Comparison of ENCODE assay signal across 1 cellular context in genomic region chr2:215311625-215312394, GRCh38.
TF ChIP-seq lines count a peak whose summit lies in the region.

Gene ATIC, plus strand, starts transcription at chr2:215312059. Its CDS starts 84 bp downstream, at chr2:215312143.

TF ChIP-seq in HepG2, 621 proteins besides CTCF, POLR2A, EP300 and RAD21 (continued from another document and continues in another):
- TF ChIP-seq AKNA (CRISPR knock-in tag; IDR thresholded peaks at IDR 0.05; ENCODE audit: borderline replicate concordance) (no peak), ZGPAT (CRISPR knock-in tag; IDR thresholded peaks at IDR 0.05) (peak; percentile 94), HMG20A (CRISPR knock-in tag; IDR thresholded peaks at IDR 0.05; ENCODE audit: borderline replicate concordance) (no peak; the same call in 1 of the 2 replicates), BCL6 (CRISPR knock-in tag; IDR thresholded peaks at IDR 0.05) (peak; percentile 66; the same call in 1 of the 2 replicates), FUBP1 (CRISPR knock-in tag; IDR thresholded peaks at IDR 0.05; ENCODE audit: borderline replicate concordance) (peak; percentile 89; the same call in 1 of the 2 replicates), ZNF816 (CRISPR knock-in tag; IDR thresholded peaks at IDR 0.05; ENCODE audit: borderline replicate concordance) (peak; percentile 100), ZNF317 (CRISPR knock-in tag; IDR thresholded peaks at IDR 0.05) (peak; percentile 55; the same call in 1 of the 2 replicates), RARG (CRISPR knock-in tag; IDR thresholded peaks at IDR 0.05; ENCODE audit: low read depth) (peak; percentile 99), DBP (CRISPR knock-in tag; IDR thresholded peaks at IDR 0.05; ENCODE audit: not compliant biosample characterization) (peak; percentile 64), HNRNPL (IDR thresholded peaks at IDR 0.05; ENCODE audit: low read depth, low read length) (0 out of 2 replicates have a peak, but pooled peaks have one; percentile 51), FOXC1 (CRISPR knock-in tag; IDR thresholded peaks at IDR 0.05; ENCODE audit: borderline replicate concordance) (peak; percentile 79; the same call in 1 of the 2 replicates), ZNF547 (CRISPR knock-in tag; IDR thresholded peaks at IDR 0.05) (peak; percentile 97), RBAK (CRISPR knock-in tag; IDR thresholded peaks at IDR 0.05) (no peak), MIER3 (CRISPR knock-in tag; IDR thresholded peaks at IDR 0.05; ENCODE audit: borderline replicate concordance) (peak; percentile 92), ZNF274 (CRISPR knock-in tag; IDR thresholded peaks at IDR 0.05) (peak; percentile 98), ZSCAN9 (CRISPR knock-in tag; IDR thresholded peaks at IDR 0.05; ENCODE audit: borderline replicate concordance) (peak; percentile 95; the same call in 1 of the 2 replicates), ZFYVE20 (CRISPR knock-in tag; IDR thresholded peaks at IDR 0.05; ENCODE audit: borderline replicate concordance, low read depth) (peak; percentile 93), ZNF17 (CRISPR knock-in tag; IDR thresholded peaks at IDR 0.05) (no peak), TOE1 (CRISPR knock-in tag; IDR thresholded peaks at IDR 0.05) (0 out of 2 replicates have a peak, but pooled peaks have one; percentile 78), HNRNPLL (IDR thresholded peaks at IDR 0.05; ENCODE audit: low read depth, low read length, poor library complexity, severe bottlenecking) (peak; percentile 82), ZNF615 (CRISPR knock-in tag; IDR thresholded peaks at IDR 0.05; ENCODE audit: borderline replicate concordance) (0 out of 2 replicates have a peak, but pooled peaks have one; percentile 53), ZNF770 (CRISPR knock-in tag; IDR thresholded peaks at IDR 0.05) (peak; percentile 62; the same call in 1 of the 2 replicates), ZNF761 (CRISPR knock-in tag; conservative IDR thresholded peaks at IDR 0.05) (peak; percentile 99)
- TF ChIP-seq, protein P1, sequence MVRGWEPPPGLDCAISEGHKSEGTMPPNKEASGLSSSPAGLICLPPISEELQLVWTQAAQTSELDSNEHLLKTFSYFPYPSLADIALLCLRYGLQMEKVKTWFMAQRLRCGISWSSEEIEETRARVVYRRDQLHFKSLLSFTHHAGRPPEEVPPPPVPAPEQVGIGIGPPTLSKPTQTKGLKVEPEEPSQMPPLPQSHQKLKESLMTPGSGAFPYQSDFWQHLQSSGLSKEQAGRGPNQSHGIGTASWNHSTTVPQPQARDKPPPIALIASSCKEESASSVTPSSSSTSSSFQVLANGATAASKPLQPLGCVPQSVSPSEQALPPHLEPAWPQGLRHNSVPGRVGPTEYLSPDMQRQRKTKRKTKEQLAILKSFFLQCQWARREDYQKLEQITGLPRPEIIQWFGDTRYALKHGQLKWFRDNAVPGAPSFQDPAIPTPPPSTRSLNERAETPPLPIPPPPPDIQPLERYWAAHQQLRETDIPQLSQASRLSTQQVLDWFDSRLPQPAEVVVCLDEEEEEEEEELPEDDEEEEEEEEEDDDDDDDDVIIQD (CRISPR knock-in tag; IDR thresholded peaks at IDR 0.05; ENCODE audit: low read depth) = peak; percentile 82
- TF ChIP-seq, protein P2, sequence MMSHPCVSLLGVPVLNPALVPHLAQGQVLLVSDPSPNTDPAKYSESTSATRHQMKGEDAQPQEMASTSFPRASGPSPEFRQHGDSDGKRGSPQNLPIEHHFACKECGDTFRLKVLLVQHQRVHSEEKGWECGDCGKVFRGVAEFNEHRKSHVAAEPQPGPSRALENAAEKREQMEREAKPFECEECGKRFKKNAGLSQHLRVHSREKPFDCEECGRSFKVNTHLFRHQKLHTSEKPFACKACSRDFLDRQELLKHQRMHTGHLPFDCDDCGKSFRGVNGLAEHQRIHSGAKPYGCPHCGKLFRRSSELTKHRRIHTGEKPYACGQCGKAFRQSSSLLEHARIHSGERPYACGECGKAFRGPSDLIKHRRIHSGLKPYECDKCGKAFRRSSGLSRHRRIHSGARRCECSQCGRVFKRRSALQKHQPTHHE (CRISPR knock-in tag; IDR thresholded peaks at IDR 0.05; ENCODE audit: borderline replicate concordance) = peak; percentile 94; the same call in 1 of the 2 replicates
- TF ChIP-seq, protein P3, sequence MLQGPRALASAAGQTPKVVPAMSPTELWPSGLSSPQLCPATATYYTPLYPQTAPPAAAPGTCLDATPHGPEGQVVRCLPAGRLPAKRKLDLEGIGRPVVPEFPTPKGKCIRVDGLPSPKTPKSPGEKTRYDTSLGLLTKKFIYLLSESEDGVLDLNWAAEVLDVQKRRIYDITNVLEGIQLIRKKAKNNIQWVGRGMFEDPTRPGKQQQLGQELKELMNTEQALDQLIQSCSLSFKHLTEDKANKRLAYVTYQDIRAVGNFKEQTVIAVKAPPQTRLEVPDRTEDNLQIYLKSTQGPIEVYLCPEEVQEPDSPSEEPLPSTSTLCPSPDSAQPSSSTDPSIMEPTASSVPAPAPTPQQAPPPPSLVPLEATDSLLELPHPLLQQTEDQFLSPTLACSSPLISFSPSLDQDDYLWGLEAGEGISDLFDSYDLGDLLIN (CRISPR knock-in tag; IDR thresholded peaks at IDR 0.05; ENCODE audit: borderline replicate concordance) = peak; percentile 79; the same call in 1 of the 2 replicates
- TF ChIP-seq, protein P4, sequence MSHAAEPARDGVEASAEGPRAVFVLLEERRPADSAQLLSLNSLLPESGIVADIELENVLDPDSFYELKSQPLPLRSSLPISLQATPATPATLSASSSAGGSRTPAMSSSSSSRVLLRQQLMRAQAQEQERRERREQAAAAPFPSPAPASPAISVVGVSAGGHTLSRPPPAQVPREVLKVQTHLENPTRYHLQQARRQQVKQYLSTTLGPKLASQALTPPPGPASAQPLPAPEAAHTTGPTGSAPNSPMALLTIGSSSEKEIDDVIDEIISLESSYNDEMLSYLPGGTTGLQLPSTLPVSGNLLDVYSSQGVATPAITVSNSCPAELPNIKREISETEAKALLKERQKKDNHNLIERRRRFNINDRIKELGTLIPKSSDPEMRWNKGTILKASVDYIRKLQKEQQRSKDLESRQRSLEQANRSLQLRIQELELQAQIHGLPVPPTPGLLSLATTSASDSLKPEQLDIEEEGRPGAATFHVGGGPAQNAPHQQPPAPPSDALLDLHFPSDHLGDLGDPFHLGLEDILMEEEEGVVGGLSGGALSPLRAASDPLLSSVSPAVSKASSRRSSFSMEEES (CRISPR knock-in tag; IDR thresholded peaks at IDR 0.05) = peak; percentile 98
- TF ChIP-seq, protein P5, sequence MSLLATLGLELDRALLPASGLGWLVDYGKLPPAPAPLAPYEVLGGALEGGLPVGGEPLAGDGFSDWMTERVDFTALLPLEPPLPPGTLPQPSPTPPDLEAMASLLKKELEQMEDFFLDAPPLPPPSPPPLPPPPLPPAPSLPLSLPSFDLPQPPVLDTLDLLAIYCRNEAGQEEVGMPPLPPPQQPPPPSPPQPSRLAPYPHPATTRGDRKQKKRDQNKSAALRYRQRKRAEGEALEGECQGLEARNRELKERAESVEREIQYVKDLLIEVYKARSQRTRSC (CRISPR knock-in tag; IDR thresholded peaks at IDR 0.05; ENCODE audit: low read depth) = 0 out of 2 replicates have a peak, but pooled peaks have one; percentile 80
- TF ChIP-seq, protein P6, sequence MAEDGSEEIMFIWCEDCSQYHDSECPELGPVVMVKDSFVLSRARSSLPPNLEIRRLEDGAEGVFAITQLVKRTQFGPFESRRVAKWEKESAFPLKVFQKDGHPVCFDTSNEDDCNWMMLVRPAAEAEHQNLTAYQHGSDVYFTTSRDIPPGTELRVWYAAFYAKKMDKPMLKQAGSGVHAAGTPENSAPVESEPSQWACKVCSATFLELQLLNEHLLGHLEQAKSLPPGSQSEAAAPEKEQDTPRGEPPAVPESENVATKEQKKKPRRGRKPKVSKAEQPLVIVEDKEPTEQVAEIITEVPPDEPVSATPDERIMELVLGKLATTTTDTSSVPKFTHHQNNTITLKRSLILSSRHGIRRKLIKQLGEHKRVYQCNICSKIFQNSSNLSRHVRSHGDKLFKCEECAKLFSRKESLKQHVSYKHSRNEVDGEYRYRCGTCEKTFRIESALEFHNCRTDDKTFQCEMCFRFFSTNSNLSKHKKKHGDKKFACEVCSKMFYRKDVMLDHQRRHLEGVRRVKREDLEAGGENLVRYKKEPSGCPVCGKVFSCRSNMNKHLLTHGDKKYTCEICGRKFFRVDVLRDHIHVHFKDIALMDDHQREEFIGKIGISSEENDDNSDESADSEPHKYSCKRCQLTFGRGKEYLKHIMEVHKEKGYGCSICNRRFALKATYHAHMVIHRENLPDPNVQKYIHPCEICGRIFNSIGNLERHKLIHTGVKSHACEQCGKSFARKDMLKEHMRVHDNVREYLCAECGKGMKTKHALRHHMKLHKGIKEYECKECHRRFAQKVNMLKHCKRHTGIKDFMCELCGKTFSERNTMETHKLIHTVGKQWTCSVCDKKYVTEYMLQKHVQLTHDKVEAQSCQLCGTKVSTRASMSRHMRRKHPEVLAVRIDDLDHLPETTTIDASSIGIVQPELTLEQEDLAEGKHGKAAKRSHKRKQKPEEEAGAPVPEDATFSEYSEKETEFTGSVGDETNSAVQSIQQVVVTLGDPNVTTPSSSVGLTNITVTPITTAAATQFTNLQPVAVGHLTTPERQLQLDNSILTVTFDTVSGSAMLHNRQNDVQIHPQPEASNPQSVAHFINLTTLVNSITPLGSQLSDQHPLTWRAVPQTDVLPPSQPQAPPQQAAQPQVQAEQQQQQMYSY (CRISPR knock-in tag; IDR thresholded peaks at IDR 0.05) = peak; percentile 92
